In the genomic region with DNA sequence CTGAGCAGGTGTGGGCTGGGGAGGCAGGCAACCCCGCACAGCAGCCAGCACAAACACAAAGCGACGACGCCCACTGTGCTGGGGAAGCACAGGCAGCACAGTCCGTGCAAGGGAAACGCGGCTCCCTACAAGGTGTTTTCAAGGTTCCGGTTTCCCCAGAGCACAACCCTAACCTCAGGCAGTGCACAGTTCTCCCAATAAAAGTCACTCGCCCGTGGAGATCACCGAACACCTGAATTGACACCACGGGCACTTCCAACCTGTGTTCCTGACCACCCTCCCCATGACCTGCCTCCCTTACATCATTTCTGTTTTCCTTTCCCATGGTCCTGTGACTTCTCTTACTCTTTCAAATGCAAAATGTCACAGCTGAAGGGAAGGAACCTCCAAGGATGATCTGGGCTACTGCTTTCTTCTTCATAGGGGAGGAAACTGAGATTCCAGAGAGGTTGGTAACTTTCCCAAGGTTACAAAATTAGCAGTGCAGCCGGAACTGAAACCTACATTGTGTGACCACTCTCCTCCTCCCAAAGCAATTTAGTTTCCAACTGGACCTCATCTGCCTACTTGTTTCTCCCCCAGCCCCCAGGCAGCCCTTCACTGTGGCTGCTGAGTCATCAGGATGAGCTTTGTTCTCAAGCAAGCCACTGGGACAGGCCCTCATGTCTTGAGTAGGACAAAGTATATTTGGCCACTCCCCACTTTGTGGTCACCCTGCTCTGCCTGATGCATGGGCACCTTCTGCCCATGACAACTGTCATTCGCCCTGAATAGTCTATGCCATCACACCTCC, we compare ENCODE assay signal across 8 cellular contexts.
DNase-seq lines count a peak whose midpoint lies in the region; TF ChIP-seq lines count a peak whose summit lies in the region.

No MANE protein-coding gene starts in this region.

- DNase-seq in Daoy (ENCODE audit: low read depth) (peak; percentile 90), HCEC 1CT (peak; percentile 21), OCI-M1 (lab: John Stamatoyannopoulos, UW) (peak; percentile 19), fibroblast of the aortic adventitia (ENCODE audit: low read depth) (peak; percentile 32), NCI-H748 treated with DMSO at 0.1 percent for 48 hours (lab: John Stamatoyannopoulos, UW) (no peak), Calu3 (no peak), occipital lobe (lab: John Stamatoyannopoulos, UW) (no peak), uterus (no peak)

- peaks cover 12% of the 10 kb centered on the region for H3K4me1 Mint-ChIP-seq in Calu3 (ENCODE audit: low read depth, unreplicated experiment)

- H3K27ac ChIP-seq in uterus = no peak overlapping the region

- no TSS peak for BruUV-seq in Calu3 (replicated peaks; lab: Mats Ljungman, UMichigan)

- H3K27ac Mint-ChIP-seq in Calu3 (ENCODE audit: unreplicated experiment) = no peak overlapping the region

- no peaks in the 10 kb centered on the region for H3K27me3 ChIP-seq in uterus

- no peaks in the 10 kb centered on the region for H3K4me1 ChIP-seq in uterus

- intact Hi-C loops in Calu3 (cut with micrococcal nuclease; ENCODE audit: unreplicated experiment) (no loop called here), uterus (cut with DNase I; ENCODE audit: low total_unique reads) (no loop called here)

- no peaks in the 10 kb centered on the region for H3K36me3 Mint-ChIP-seq in Calu3 (ENCODE audit: insufficient read depth, unreplicated experiment)

- TF ChIP-seq CTCF in fibroblast of the aortic adventitia (IDR thresholded peaks at IDR 0.05; ENCODE audit: insufficient read depth, low read length) = no peak
- TF ChIP-seq CTCF in Calu3 (IDR thresholded peaks at IDR 0.05; ENCODE audit: unreplicated experiment) = no peak
- no peak for TF ChIP-seq CTCF in uterus (IDR thresholded peaks at IDR 0.05)

- no peaks in the 10 kb centered on the region for H3K9me3 Mint-ChIP-seq in Calu3 (ENCODE audit: low read depth, unreplicated experiment)

- no peaks in the 10 kb centered on the region for H3K36me3 ChIP-seq in uterus

- H3K9me3 ChIP-seq in uterus = no peaks in the 10 kb centered on the region

- H3K27me3 Mint-ChIP-seq in Calu3 (ENCODE audit: unreplicated experiment) = no peaks in the 10 kb centered on the region

- CTCF ChIA-PET in Calu3 (lab: Charles Lee) = no interaction called here

- no peak overlapping the region for H3K4me3 Mint-ChIP-seq in Calu3 (ENCODE audit: low read depth, unreplicated experiment)

- TF ChIP-seq POLR2A in uterus (IDR thresholded peaks at IDR 0.05) = no peak

- no peak overlapping the region for H3K4me3 ChIP-seq in fibroblast of the aortic adventitia (ENCODE audit: low read depth, low read length)
- no peak overlapping the region for H3K4me3 ChIP-seq in uterus

Comparison
In these comparisons a context has a peak if more than half of its experiments do, and no peak if none do; other contexts are left out.
1. DNase-seq: peak in Daoy (single experiment), HCEC 1CT (single experiment), OCI-M1 (single experiment) and fibroblast of the aortic adventitia (single experiment); none in NCI-H748 treated with DMSO at 0.1 percent for 48 hours (single experiment), Calu3 (single experiment), occipital lobe (single experiment) and uterus (0 of 2).